26 cellular contexts compared by ENCODE assay signal in the genomic region with DNA sequence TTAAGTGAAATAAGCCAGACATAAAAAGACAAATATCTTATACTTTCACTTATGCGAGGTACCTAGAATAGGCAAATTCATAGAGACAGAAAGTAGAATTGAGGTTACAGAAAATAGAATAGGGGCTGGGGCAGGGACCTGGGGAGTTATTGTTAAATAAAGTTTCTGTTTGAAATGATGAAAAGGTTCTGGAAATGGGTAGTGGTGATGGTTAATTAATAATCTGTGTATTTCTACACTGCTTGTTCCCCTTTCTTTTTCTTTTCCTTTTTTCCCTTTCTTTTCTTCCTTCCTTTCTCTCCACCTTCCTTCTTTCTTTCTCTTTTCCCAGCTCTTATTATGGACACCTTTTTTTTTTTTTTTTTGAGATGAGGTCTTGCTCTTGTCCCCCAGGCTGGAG. TPM values are rescaled to one million over a fixed set of nuclear protein-coding genes. Genes with fewer than 3 reads are reported as not detected.
DNase-seq lines count a peak whose midpoint lies in the region; TF ChIP-seq lines count a peak whose summit lies in the region.
"Had no signal": no experiment of that assay in that cellular context is flagged by ENCODE, and none has a peak within 500 bp of the region (broad histone marks: within the 10 kb centered on the region; RNA-seq: fewer than 3 reads in every experiment).

No MANE protein-coding gene starts in this region.

- H4K20me1 ChIP-seq in OCI-LY3 (ENCODE audit: insufficient read depth, low read length) (no peaks in the 10 kb centered on the region), osteoblast (ENCODE audit: insufficient read depth, low read length) (no peaks in the 10 kb centered on the region), H9 (ENCODE audit: control insufficient read depth, insufficient read depth, insufficient read length) (no peaks in the 10 kb centered on the region)

- no peak overlapping the region for H3K23ac ChIP-seq in H9 (ENCODE audit: insufficient read length, low read depth, low read length)

- H3K4me2 ChIP-seq in OCI-LY3 (ENCODE audit: low read length) = peak overlapping the region; percentile 59
- H3K4me2 ChIP-seq in osteoblast (ENCODE audit: insufficient read depth, low read length) = no peak overlapping the region
- no peak overlapping the region for H3K4me2 ChIP-seq in H9 (ENCODE audit: insufficient read depth, insufficient read length, low read length)
- H3K4me2 ChIP-seq: PC-9 had no signal

- H4K91ac ChIP-seq in H9 (ENCODE audit: insufficient read length, low read depth, low read length) = no peak overlapping the region

- no peak overlapping the region for H3K56ac ChIP-seq in H9 (ENCODE audit: insufficient read length, low read depth, low read length)

- H3K27me3 Mint-ChIP-seq in H9 (ENCODE audit: low read depth) = peaks cover 11% of the 10 kb centered on the region
- H3K27me3 Mint-ChIP-seq: IgD-negative memory B cell had no signal

- CTCF ChIA-PET in HEK293 (lab: Yijun Ruan, JAX) = no interaction called here

- H3K4me1 ChIP-seq in HEK293 (ENCODE audit: control insufficient read depth, insufficient read depth, low read length) (no peaks in the 10 kb centered on the region), OCI-LY3 (ENCODE audit: low read length) (peaks cover 41% of the 10 kb centered on the region), osteoblast (ENCODE audit: insufficient read depth, low read length) (no peaks in the 10 kb centered on the region), H9 (ENCODE audit: insufficient read depth, low read length) (no peaks in the 10 kb centered on the region)
- H3K4me1 ChIP-seq: Caco-2, SJCRH30 had no signal

- H3K9me3 Mint-ChIP-seq in H9 = no peaks in the 10 kb centered on the region; a peak in 1 of 5 replicates
- H3K9me3 Mint-ChIP-seq: CD8-positive, alpha-beta T cell; HFFc6 had no signal

- TF ChIP-seq CTCF in HEK293 (tag by site-specific recombination; IDR thresholded peaks at IDR 0.05) = no peak
- TF ChIP-seq CTCF in OCI-LY3 (IDR thresholded peaks at IDR 0.05; ENCODE audit: low read depth, low read length) = no peak
- TF ChIP-seq CTCF in osteoblast (IDR thresholded peaks at IDR 0.05; ENCODE audit: extremely low read depth, low read depth, low read length) = no peak
- TF ChIP-seq CTCF in H9 (conservative IDR thresholded peaks at IDR 0.05) = no peak

- no peak overlapping the region for H3K14ac ChIP-seq in H9 (ENCODE audit: insufficient read depth, low read length)

- DNase-seq in osteoblast (ENCODE audit: insufficient read length, low spot score, missing footprints) (peak; percentile 25), H9 (no peak)
- no peak for DNase-seq in stimulated activated CD8-positive, alpha-beta memory T cell treated with anti-CD3 and anti-CD28 coated beads, Interleukin-4, amount 100 ng/mL, for 48 hours
- DNase-seq: C1 segment of cervical spinal cord; Caco-2; CD8-positive, alpha-beta T cell; EL; GDM1; GM23248; H7; HFFc6; NCI-H1092 treated with DMSO at 0.1 percent for 48 hours; NCI-H1436; NCI-H187; NCI-H2171 treated with DMSO at 0.1 percent for 48 hours; NCI-H345; NCI-H524; NCI-H748 treated with DMSO at 0.1 percent for 48 hours; PC-9; SJCRH30; T-helper 2 cell had no signal

- H3K18ac ChIP-seq in H9 (ENCODE audit: insufficient read length, low read depth, low read length) = no peak overlapping the region

- H2BK12ac ChIP-seq in H9 (ENCODE audit: insufficient read length, low read depth, low read length) = no peak overlapping the region

- H3K23me2 ChIP-seq in H9 (ENCODE audit: insufficient read length, low read depth, low read length, poor library complexity, severe bottlenecking) = no peaks in the 10 kb centered on the region

- H3K79me1 ChIP-seq in H9 (ENCODE audit: insufficient read depth, low read depth, low read length, poor library complexity, severe bottlenecking) = no peaks in the 10 kb centered on the region

- H3K4me3 Mint-ChIP-seq in H9 = no peak overlapping the region
- H3K4me3 Mint-ChIP-seq: CD8-positive, alpha-beta T cell; HFFc6 had no signal

- H3K36me3 ChIP-seq in HEK293 (ENCODE audit: control insufficient read depth in 2 of 2, insufficient read depth in 1 of 2, low read length in 2 of 2) = no peaks in the 10 kb centered on the region
- H3K36me3 ChIP-seq in OCI-LY3 (replicated peaks; ENCODE audit: low read depth, low read length) = no peaks in the 10 kb centered on the region
- H3K36me3 ChIP-seq in osteoblast (ENCODE audit: insufficient read depth, low read length) = no peaks in the 10 kb centered on the region
- H3K36me3 ChIP-seq: SJCRH30 had no signal

- no CpG with 5 or more reads among the region's 1 CpG for WGBS in H9 (ENCODE audit: extremely low coverage, insufficient read length, low lambda C conversion rate)

- POLR2A ChIA-PET in HEK293 (lab: Yijun Ruan, JAX) = no interaction called here

- H3K27ac Mint-ChIP-seq in H9 = no peak overlapping the region
- H3K27ac Mint-ChIP-seq: CD8-positive, alpha-beta T cell; HFFc6 had no signal

- H3K79me2 ChIP-seq in OCI-LY3 (ENCODE audit: low read length) (no peaks in the 10 kb centered on the region), osteoblast (ENCODE audit: insufficient read depth, low read length) (no peaks in the 10 kb centered on the region), H9 (ENCODE audit: insufficient read depth, low read length) (no peaks in the 10 kb centered on the region)

- H2BK20ac ChIP-seq in H9 (ENCODE audit: low read depth, low read length, poor library complexity, severe bottlenecking) = no peak overlapping the region

- H4K8ac ChIP-seq in H9 (replicated peaks; ENCODE audit: insufficient read length, low read depth, low read length) = no peak overlapping the region

- no peak overlapping the region for H3K27ac ChIP-seq in HEK293 (ENCODE audit: extremely low read depth, low read depth, low read length)
- peak overlapping the region; percentile 33 for H3K27ac ChIP-seq in OCI-LY3 (ENCODE audit: low read length)
- no peak overlapping the region for H3K27ac ChIP-seq in osteoblast (ENCODE audit: low read depth, low read length)
- no peak overlapping the region for H3K27ac ChIP-seq in H9 (ENCODE audit: insufficient read length, low read depth, low read length)
- H3K27ac ChIP-seq: GM23248, PC-9, SJCRH30 had no signal

- no peak overlapping the region for H3K4me3 ChIP-seq in HEK293 (ENCODE audit: low read depth, low read length)
- H3K4me3 ChIP-seq in OCI-LY3 (ENCODE audit: low read length) = peak overlapping the region; percentile 31
- H3K4me3 ChIP-seq in osteoblast (ENCODE audit: insufficient read depth, low read length) = no peak overlapping the region
- H3K4me3 ChIP-seq: GM23248, PC-9, SJCRH30 had no signal

- H2BK5ac ChIP-seq in H9 (ENCODE audit: insufficient read length, low read length) = no peak overlapping the region

- no peak overlapping the region for H2BK15ac ChIP-seq in H9 (ENCODE audit: low read depth, low read length)

- no peaks in the 10 kb centered on the region for H3K36me3 Mint-ChIP-seq in H9 (ENCODE audit: insufficient read depth in 1 of 3, low read depth in 3 of 3)
- H3K36me3 Mint-ChIP-seq: CD8-positive, alpha-beta T cell; IgD-negative memory B cell had no signal

- H4K5ac ChIP-seq in H9 (ENCODE audit: insufficient read length, low read depth, low read length) = no peak overlapping the region

- H3K9me3 ChIP-seq in HEK293 (ENCODE audit: control insufficient read depth, insufficient read depth, low read depth, low read length) (no peaks in the 10 kb centered on the region), OCI-LY3 (ENCODE audit: insufficient read depth, low read length) (no peaks in the 10 kb centered on the region), osteoblast (ENCODE audit: low read depth, low read length) (no peaks in the 10 kb centered on the region), H9 (ENCODE audit: control insufficient read depth, low read depth, low read length) (no peaks in the 10 kb centered on the region)
- H3K9me3 ChIP-seq: Caco-2, SJCRH30 had no signal

- H3K4me1 Mint-ChIP-seq in H9 = no peaks in the 10 kb centered on the region

- H3K4ac ChIP-seq in H9 (ENCODE audit: low read depth, low read length) = no peak overlapping the region

- H3T11ph ChIP-seq in H9 (ENCODE audit: low read length) = no peak overlapping the region

- no peak overlapping the region for H3K9ac ChIP-seq in OCI-LY3 (ENCODE audit: low read length)
- no peak overlapping the region for H3K9ac ChIP-seq in H9 (ENCODE audit: extremely low read depth, insufficient read length, low read length)
- H3K9ac ChIP-seq: GM23248 had no signal

- H2AFZ ChIP-seq in OCI-LY3 (ENCODE audit: low read depth, low read length) = no peak overlapping the region
- H2AFZ ChIP-seq in osteoblast (ENCODE audit: low read length) = no peak overlapping the region
- H2AFZ ChIP-seq in H9 (ENCODE audit: low read length) = no peak overlapping the region
- H2AFZ ChIP-seq: GM23248, PC-9 had no signal

- no peak overlapping the region for H2BK120ac ChIP-seq in H9 (ENCODE audit: low read depth, low read length, poor library complexity, severe bottlenecking)

- no peak overlapping the region for H2AK5ac ChIP-seq in H9 (ENCODE audit: insufficient read length, low read length)

- H3K27me3 ChIP-seq in OCI-LY3 (ENCODE audit: low read depth, low read length) (no peaks in the 10 kb centered on the region; the same call in 1 of the 2 replicates), osteoblast (ENCODE audit: insufficient read depth, low read length) (peaks cover 9% of the 10 kb centered on the region), H9 (ENCODE audit: insufficient read depth, low read length) (no peaks in the 10 kb centered on the region)
- H3K27me3 ChIP-seq: SJCRH30 had no signal

TF ChIP-seq in HEK293, 187 proteins besides CTCF, POLR2A, EP300 and RAD21:
- TF ChIP-seq ZNF660 (tag by site-specific recombination; IDR thresholded peaks at IDR 0.05) (no peak), ZNF366 (tag by site-specific recombination; conservative IDR thresholded peaks at IDR 0.05) (0 out of 2 replicates have a peak, but pooled peaks have one; percentile 22), PRDM1 (tag by site-specific recombination; IDR thresholded peaks at IDR 0.05) (peak; percentile 95)

RNA-seq across cellular contexts. Expression of a gene that starts 2.8 kb away (rescaled TPM):
- total RNA-seq in osteoblast (15.6 and 17.7 TPM in 2 replicates), H9 (2021) (1.0 and 1.2 TPM in 2 replicates)
- total RNA-seq: A673, HFFc6, PC-9, RPMI7951, SJCRH30 had no signal

RNA-seq across cellular contexts. Expression of a gene that starts 14.5 kb away (rescaled TPM):
- total RNA-seq in osteoblast = 7.6 and 9.7 TPM in 2 replicates
- 20.7 and 21.9 TPM in 2 replicates for total RNA-seq in H9 (2021)

RNA-seq across cellular contexts. Expression of a gene that starts 28.3 kb away (rescaled TPM):
- 12.3 and 13.0 TPM in 2 replicates for total RNA-seq in osteoblast
- total RNA-seq in H9 (2021) = 24.3 and 25.7 TPM in 2 replicates

RNA-seq across cellular contexts. Expression of a gene that starts 28.3 kb away (rescaled TPM):
- total RNA-seq in osteoblast = 2.1 and 3.3 TPM in 2 replicates
- 93.9 and 94.8 TPM in 2 replicates for total RNA-seq in H9 (2021)

RNA-seq across cellular contexts. Expression of a gene that starts 28.5 kb away (rescaled TPM):
- total RNA-seq in osteoblast (38.6 and 39.4 TPM in 2 replicates), H9 (2021) (24.2 and 26.7 TPM in 2 replicates)
